Comparison of ENCODE assay signal across 8 cellular contexts in the genomic region with DNA sequence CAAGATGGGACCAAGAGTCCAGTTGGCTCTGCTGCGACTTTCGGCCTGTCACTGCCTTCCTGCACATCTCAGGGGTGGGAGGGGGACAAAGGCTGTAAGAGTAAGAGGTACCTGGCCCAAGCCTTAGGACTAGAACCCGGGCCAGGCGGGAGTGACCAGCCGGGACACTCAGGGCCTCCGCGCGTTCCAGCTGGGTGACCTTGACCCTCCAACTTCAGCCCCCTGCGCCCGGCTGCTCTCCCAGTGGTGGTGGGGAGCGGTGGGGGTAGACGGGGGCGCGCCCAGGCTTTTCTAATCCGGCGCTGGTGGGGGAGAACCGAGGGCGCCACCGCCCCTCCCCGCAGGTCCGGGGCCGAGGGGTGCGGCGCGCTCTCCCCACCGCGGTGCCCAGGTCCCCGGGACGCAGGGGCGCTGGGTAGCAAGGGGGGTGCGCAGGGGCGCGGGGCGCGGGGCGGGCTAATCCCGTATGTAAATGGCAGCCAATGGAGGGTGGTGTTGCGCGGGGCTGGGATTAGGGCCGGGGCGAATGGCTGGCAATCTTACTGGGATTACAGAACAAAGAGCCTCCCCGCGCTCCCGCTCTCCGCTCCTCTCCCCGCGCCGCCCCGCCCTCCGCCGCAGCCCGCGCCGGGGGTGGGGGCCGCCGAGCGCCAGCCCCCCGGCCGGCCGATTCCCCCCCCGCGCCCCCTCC. TPM values are rescaled to one million over a fixed set of nuclear protein-coding genes. Genes with fewer than 3 reads are reported as not detected.
DNase-seq lines count a peak whose midpoint lies in the region; ATAC-seq and TF ChIP-seq lines count a peak whose summit lies in the region.

A gene with protein sequence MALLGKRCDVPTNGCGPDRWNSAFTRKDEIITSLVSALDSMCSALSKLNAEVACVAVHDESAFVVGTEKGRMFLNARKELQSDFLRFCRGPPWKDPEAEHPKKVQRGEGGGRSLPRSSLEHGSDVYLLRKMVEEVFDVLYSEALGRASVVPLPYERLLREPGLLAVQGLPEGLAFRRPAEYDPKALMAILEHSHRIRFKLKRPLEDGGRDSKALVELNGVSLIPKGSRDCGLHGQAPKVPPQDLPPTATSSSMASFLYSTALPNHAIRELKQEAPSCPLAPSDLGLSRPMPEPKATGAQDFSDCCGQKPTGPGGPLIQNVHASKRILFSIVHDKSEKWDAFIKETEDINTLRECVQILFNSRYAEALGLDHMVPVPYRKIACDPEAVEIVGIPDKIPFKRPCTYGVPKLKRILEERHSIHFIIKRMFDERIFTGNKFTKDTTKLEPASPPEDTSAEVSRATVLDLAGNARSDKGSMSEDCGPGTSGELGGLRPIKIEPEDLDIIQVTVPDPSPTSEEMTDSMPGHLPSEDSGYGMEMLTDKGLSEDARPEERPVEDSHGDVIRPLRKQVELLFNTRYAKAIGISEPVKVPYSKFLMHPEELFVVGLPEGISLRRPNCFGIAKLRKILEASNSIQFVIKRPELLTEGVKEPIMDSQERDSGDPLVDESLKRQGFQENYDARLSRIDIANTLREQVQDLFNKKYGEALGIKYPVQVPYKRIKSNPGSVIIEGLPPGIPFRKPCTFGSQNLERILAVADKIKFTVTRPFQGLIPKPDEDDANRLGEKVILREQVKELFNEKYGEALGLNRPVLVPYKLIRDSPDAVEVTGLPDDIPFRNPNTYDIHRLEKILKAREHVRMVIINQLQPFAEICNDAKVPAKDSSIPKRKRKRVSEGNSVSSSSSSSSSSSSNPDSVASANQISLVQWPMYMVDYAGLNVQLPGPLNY (plus strand): TSS at position 586 of the 691 bp plus-strand sequence. CDS start 54,175 bp downstream, outside the sequence.

- TF ChIP-seq CTCF in brain (conservative IDR thresholded peaks at IDR 0.05) = no peak

- H3K4me3 Mint-ChIP-seq in brain = peak within 1 kb of the TSS; percentile 78 to 87 (median 84)

- no peaks in the 10 kb centered on the region for H3K9me3 Mint-ChIP-seq in brain

- peaks cover 46% of the 10 kb centered on the region for H3K4me1 Mint-ChIP-seq in brain

- ATAC-seq in GM18505 (IDR thresholded peaks at IDR 0.05; ENCODE audit: unreplicated experiment) (peak; percentile 52), GM21447 (IDR thresholded peaks at IDR 0.05; ENCODE audit: unreplicated experiment) (no peak), HG02610 (IDR thresholded peaks at IDR 0.05; ENCODE audit: unreplicated experiment) (no peak)

- DNase-seq in NCI-H187 (lab: John Stamatoyannopoulos, UW) (peak; percentile 52 to 68), T1000 (lab: John Stamatoyannopoulos, UW) (peak; percentile 43), hypothalamus (lab: John Stamatoyannopoulos, UW) (peak in 40 of 51 donors; percentile 24 to 81 (median 60)), renal cortical epithelial cell (ENCODE audit: low read depth) (no peak)

- no peak for TF ChIP-seq POLR2A in GM18505 (IDR thresholded peaks at IDR 0.05; ENCODE audit: borderline replicate concordance, extremely low read depth, insufficient read depth, insufficient read length)

- H3K36me3 Mint-ChIP-seq in brain = peaks cover 15% of the 10 kb centered on the region

- H3K27me3 Mint-ChIP-seq in brain = no peaks in the 10 kb centered on the region

- H3K27ac Mint-ChIP-seq in brain = peak within 1 kb of the TSS; percentile 93 to 99 (median 94)

RNA-seq across cellular contexts. Expression of the gene that starts here (rescaled TPM):
- polyA plus RNA-seq in brain (ENCODE audit: insufficient read depth, low read depth, low replicate concordance) = 33.6 TPM
- 27.3 and 52.2 TPM in 2 replicates for total RNA-seq in renal cortical epithelial cell
